Comparison of ENCODE assay signal across 8 cellular contexts in the genomic region with DNA sequence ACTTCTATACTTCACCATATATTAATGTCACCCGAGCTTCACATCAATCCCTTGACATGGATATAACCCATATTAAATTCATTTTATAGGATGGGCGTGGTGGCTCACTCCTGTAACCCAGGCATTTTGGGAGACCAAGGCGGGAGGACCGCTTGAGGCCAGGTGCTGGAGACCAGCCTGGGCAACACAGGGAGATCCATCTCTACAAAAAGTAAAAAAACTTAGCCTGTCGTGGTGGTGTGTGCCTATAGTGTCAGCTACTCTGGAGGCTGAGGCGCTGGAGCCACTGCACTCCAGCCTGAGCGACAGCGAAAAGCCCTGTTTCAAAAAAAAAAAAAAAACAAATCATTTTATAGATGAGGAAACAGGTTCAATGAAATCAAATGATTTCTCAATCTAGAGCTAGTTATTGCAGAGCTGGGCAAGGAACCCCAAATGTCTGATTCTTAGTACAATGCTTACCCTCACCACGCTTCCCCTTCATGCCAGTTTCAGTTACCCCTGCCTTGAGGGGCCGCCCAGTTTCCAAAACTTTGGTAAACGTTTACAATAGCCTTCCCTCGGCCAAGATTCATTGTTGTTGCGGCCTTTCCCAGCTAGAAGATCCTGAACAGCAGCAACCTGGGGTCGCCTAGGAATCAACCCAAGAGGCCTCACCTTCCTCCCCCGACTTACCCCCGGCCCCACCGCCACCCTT. TPM values are rescaled to one million over a fixed set of nuclear protein-coding genes. Genes with fewer than 3 reads are reported as not detected.
DNase-seq lines count a peak whose midpoint lies in the region; TF ChIP-seq lines count a peak whose summit lies in the region.

No MANE protein-coding gene starts in this region.

- peaks cover 17 to 35% (median 25%) of the 10 kb centered on the region in 4 donors for H3K4me1 ChIP-seq in esophagus muscularis mucosa
- peaks cover 6% of the 10 kb centered on the region for H3K4me1 ChIP-seq in prostate gland (replicated peaks)

- DNase-seq in RWPE1 (ENCODE audit: low spot score), result no peak
- DNase-seq in esophagus muscularis mucosa (ENCODE audit: extremely low spot score), result no peak
- DNase-seq in prostate gland (ENCODE audit: low spot score), result no peak
- DNase-seq in NCI-H82 (lab: John Stamatoyannopoulos, UW), result no peak
- no peak for DNase-seq in COLO668 (lab: John Stamatoyannopoulos, UW; ENCODE audit: unreplicated experiment)
- DNase-seq in effector CD8-positive, alpha-beta T cell (lab: John Stamatoyannopoulos, UW), result no peak
- no peak for DNase-seq in D341Med (ENCODE audit: low spot score)

- POLR2A ChIA-PET in RWPE1 (lab: Yijun Ruan, JAX; ENCODE audit: low non-redundant PET), result no interaction called here

- TF ChIP-seq CTCF in GM12875 (IDR thresholded peaks at IDR 0.05; ENCODE audit: borderline replicate concordance, insufficient read depth, low read depth, low read length) (no peak), RWPE1 (conservative IDR thresholded peaks at IDR 0.05; ENCODE audit: low read depth) (no peak), esophagus muscularis mucosa (IDR thresholded peaks at IDR 0.05) (no peak), prostate gland (IDR thresholded peaks at IDR 0.05) (no peak)

- TF ChIP-seq EP300 in esophagus muscularis mucosa (IDR thresholded peaks at IDR 0.05), result no peak

- H3K4me3 ChIP-seq in GM12875 (ENCODE audit: low read depth, low read length), result peak overlapping the region; percentile 60
- peak overlapping the region; percentile 73 to 87 (median 81) for H3K4me3 ChIP-seq in esophagus muscularis mucosa
- H3K4me3 ChIP-seq in prostate gland, result peak overlapping the region; percentile 60 to 75

- intact Hi-C loops in esophagus muscularis mucosa (cut with DNase I) (no loop called here), prostate gland (cut with DNase I) (no loop called here)

- no peaks in the 10 kb centered on the region for H3K9me3 ChIP-seq in esophagus muscularis mucosa
- no peaks in the 10 kb centered on the region for H3K9me3 ChIP-seq in prostate gland

- TF ChIP-seq POLR2A in esophagus muscularis mucosa (IDR thresholded peaks at IDR 0.05; ENCODE audit: low read depth), result no peak
- no peak for TF ChIP-seq POLR2A in prostate gland (IDR thresholded peaks at IDR 0.05)

- WGBS in esophagus muscularis mucosa, result 41% methylated on average over 17 of the region's 17 CpGs
- WGBS in prostate gland, result 34% methylated on average over 17 of the region's 17 CpGs

- H3K27me3 ChIP-seq in esophagus muscularis mucosa, result no peaks in the 10 kb centered on the region
- H3K27me3 ChIP-seq in prostate gland (replicated peaks; ENCODE audit: insufficient read depth), result no peaks in the 10 kb centered on the region

- H3K36me3 ChIP-seq in esophagus muscularis mucosa (peaks cover 15 to 45% (median 44%) of the 10 kb centered on the region in 4 donors), prostate gland (peaks cover 0 to 12% of the 10 kb centered on the region in 2 donors)

- CTCF ChIA-PET in RWPE1 (lab: Yijun Ruan, JAX), result interaction anchor here (1.0 to 1.7 kb wide), 2 partner anchors 35 to 47 kb away, joined by 3 to 13 read pairs; no protein-coding TSS in a partner anchor

- H3K27ac ChIP-seq in RWPE1 (peak overlapping the region; percentile 83), esophagus muscularis mucosa (replicated peaks in 1 of 4) (peak overlapping the region; percentile 88 to 95 (median 92)), prostate gland (peak overlapping the region; percentile 95)

RNA-seq across cellular contexts. Expression of a gene that starts 0.8 kb away (rescaled TPM):
- total RNA-seq in esophagus muscularis mucosa (100 to 1,000 TPM; 135 to 155 (median 145) TPM), prostate gland (100 to 1,000 TPM; 124 to 152 TPM)

RNA-seq across cellular contexts. Expression of a gene that starts 8.1 kb away (rescaled TPM):
- total RNA-seq in esophagus muscularis mucosa (not detected), prostate gland (not detected)

RNA-seq across cellular contexts. Expression of a gene that starts 23.4 kb away (rescaled TPM):
- 1 to 10 TPM; 2.5 to 5.9 (median 3.6) TPM for total RNA-seq in esophagus muscularis mucosa
- total RNA-seq in prostate gland, result 1 to 10 TPM; 4.0 to 7.2 TPM

RNA-seq across cellular contexts. Expression of a gene that starts 24.0 kb away (rescaled TPM):
- total RNA-seq in esophagus muscularis mucosa (10 to 100 TPM in 2 of 4 donors, 1 to 10 TPM in 2; 4.6 to 11.2 (median 9.9) TPM), prostate gland (10 to 100 TPM; 15.1 to 17.6 TPM)

RNA-seq across cellular contexts. Expression of a gene that starts 51.6 kb away (rescaled TPM):
- total RNA-seq in esophagus muscularis mucosa, result 10 to 100 TPM in 3 of 4 donors, 1 to 10 TPM in 1; 7.0 to 32.5 (median 17.9) TPM
- total RNA-seq in prostate gland, result 10 to 100 TPM; 21.0 to 27.9 TPM
